In the genomic region with DNA sequence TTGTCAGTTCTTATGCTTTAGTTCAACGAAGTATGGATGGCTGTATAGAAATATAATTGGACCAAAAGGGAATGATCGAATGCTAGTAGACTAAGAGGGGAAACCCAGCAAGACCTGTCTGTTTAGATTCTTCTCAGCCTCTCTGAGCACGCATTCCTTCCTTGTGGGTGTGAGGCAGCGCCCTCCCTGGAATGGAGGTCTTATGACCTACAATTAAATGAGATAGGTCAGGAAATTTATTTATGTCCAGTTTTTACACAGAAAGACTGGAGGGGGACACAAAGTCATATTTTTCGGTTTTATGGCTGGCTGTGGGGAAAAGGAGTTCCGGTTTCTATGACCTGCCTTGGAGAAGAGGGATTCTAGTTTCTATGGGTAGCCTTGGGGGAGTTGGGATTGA, we compare ENCODE assay signal across 1 cellular context.
TF ChIP-seq lines count a peak whose summit lies in the region.

No MANE protein-coding gene starts in this region.

TF ChIP-seq in GM23338, 12 proteins besides CTCF, POLR2A, EP300 and RAD21 (continued from another document):
- TF ChIP-seq, protein P1, sequence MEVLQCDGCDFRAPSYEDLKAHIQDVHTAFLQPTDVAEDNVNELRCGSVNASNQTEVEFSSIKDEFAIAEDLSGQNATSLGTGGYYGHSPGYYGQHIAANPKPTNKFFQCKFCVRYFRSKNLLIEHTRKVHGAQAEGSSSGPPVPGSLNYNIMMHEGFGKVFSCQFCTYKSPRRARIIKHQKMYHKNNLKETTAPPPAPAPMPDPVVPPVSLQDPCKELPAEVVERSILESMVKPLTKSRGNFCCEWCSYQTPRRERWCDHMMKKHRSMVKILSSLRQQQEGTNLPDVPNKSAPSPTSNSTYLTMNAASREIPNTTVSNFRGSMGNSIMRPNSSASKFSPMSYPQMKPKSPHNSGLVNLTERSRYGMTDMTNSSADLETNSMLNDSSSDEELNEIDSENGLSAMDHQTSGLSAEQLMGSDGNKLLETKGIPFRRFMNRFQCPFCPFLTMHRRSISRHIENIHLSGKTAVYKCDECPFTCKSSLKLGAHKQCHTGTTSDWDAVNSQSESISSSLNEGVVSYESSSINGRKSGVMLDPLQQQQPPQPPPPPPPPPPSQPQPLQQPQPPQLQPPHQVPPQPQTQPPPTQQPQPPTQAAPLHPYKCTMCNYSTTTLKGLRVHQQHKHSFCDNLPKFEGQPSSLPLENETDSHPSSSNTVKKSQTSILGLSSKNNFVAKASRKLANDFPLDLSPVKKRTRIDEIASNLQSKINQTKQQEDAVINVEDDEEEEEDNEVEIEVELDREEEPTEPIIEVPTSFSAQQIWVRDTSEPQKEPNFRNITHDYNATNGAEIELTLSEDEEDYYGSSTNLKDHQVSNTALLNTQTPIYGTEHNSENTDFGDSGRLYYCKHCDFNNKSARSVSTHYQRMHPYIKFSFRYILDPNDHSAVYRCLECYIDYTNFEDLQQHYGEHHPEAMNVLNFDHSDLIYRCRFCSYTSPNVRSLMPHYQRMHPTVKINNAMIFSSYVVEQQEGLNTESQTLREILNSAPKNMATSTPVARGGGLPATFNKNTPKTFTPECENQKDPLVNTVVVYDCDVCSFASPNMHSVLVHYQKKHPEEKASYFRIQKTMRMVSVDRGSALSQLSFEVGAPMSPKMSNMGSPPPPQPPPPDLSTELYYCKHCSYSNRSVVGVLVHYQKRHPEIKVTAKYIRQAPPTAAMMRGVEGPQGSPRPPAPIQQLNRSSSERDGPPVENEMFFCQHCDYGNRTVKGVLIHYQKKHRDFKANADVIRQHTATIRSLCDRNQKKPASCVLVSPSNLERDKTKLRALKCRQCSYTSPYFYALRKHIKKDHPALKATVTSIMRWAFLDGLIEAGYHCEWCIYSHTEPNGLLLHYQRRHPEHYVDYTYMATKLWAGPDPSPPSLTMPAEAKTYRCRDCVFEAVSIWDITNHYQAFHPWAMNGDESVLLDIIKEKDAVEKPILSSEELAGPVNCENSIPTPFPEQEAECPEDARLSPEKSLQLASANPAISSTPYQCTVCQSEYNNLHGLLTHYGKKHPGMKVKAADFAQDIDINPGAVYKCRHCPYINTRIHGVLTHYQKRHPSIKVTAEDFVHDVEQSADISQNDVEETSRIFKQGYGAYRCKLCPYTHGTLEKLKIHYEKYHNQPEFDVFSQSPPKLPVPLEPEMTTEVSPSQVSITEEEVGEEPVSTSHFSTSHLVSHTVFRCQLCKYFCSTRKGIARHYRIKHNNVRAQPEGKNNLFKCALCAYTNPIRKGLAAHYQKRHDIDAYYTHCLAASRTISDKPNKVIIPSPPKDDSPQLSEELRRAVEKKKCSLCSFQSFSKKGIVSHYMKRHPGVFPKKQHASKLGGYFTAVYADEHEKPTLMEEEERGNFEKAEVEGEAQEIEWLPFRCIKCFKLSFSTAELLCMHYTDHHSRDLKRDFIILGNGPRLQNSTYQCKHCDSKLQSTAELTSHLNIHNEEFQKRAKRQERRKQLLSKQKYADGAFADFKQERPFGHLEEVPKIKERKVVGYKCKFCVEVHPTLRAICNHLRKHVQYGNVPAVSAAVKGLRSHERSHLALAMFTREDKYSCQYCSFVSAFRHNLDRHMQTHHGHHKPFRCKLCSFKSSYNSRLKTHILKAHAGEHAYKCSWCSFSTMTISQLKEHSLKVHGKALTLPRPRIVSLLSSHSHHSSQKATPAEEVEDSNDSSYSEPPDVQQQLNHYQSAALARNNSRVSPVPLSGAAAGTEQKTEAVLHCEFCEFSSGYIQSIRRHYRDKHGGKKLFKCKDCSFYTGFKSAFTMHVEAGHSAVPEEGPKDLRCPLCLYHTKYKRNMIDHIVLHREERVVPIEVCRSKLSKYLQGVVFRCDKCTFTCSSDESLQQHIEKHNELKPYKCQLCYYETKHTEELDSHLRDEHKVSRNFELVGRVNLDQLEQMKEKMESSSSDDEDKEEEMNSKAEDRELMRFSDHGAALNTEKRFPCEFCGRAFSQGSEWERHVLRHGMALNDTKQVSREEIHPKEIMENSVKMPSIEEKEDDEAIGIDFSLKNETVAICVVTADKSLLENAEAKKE (CRISPR knock-in tag; IDR thresholded peaks at IDR 0.05) = no peak
